ENCODE assay signal across 3 cellular contexts in the genomic region with DNA sequence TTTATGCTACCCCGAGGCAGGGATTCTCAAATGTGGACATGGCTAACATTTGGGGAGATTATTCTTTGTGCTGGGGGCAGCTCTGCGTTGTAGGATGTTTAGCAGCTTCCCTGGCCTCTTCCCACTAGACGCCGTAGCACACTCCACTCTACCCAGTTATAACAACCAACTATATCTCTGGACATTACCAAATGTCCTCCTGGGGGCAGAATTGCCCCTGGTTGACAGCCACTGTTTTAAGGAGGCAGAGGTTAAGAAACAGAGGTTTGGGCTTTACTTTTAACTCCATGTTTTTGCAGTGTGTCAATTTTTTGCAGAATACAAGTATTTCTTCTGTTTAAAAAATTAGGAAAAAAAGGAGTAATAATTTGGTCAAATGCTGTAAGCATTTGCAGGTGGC.
TF ChIP-seq lines count a peak whose summit lies in the region.

No MANE protein-coding gene starts in this region.

TF ChIP-seq in A549, 52 proteins besides CTCF, POLR2A, EP300 and RAD21:
- TF ChIP-seq HOXA7 (CRISPR knock-in tag; IDR thresholded peaks at IDR 0.05) (no peak), SMC3 (IDR thresholded peaks at IDR 0.05) (peak; percentile 31; the same call in 2 of the 3 replicates), POLR2AphosphoS2 (conservative IDR thresholded peaks at IDR 0.05; ENCODE audit: low read length) (no peak), CEBPB (IDR thresholded peaks at IDR 0.05) (no peak)

TF ChIP-seq in GM23338, 12 proteins besides CTCF, POLR2A, EP300 and RAD21:
- TF ChIP-seq ZNF114 (CRISPR knock-in tag; IDR thresholded peaks at IDR 0.05): no peak
TF ChIP-seq in GM23338: peak in this region for 0.

TF ChIP-seq in H1, 55 proteins besides CTCF, POLR2A, EP300 and RAD21:
- no peak for TF ChIP-seq ZNF274 (IDR thresholded peaks at IDR 0.05; ENCODE audit: borderline replicate concordance, extremely low read depth, low read length)
- no peak for TF ChIP-seq CREB1 (IDR thresholded peaks at IDR 0.05)
